8 cellular contexts compared by ENCODE assay signal in genomic region chr3:71057526-71057894, GRCh38.
A peak's percentile ranks its signal among the peaks of the same experiment; 100 is the strongest.
DNase-seq lines count a peak whose midpoint lies in the region; ATAC-seq and TF ChIP-seq lines count a peak whose summit lies in the region.

No MANE protein-coding gene starts in this region.

- no peaks in the 10 kb centered on the region for H3K9me3 ChIP-seq in psoas muscle

- H3K27ac Mint-ChIP-seq in chondrocyte (ENCODE audit: unreplicated experiment): peak overlapping the region; percentile 80
- peak overlapping the region; percentile 70 to 76 for H3K27ac Mint-ChIP-seq in natural killer cell treated with Interleukin-12 subunit alpha and Interleukin-12 subunit beta and Interleukin-15 and Interleukin-18, amount 100 ng/mL, for 72 hours

- H3K27me3 Mint-ChIP-seq in chondrocyte (ENCODE audit: low read depth): no peaks in the 10 kb centered on the region
- no peaks in the 10 kb centered on the region for H3K27me3 Mint-ChIP-seq in natural killer cell treated with Interleukin-12 subunit alpha and Interleukin-12 subunit beta and Interleukin-15 and Interleukin-18, amount 100 ng/mL, for 72 hours

- TF ChIP-seq CTCF in chondrocyte (IDR thresholded peaks at IDR 0.05) (no peak), psoas muscle (IDR thresholded peaks at IDR 0.05) (no peak)

- peaks cover 100% of the 10 kb centered on the region for H3K4me1 Mint-ChIP-seq in chondrocyte (ENCODE audit: low read depth)
- H3K4me1 Mint-ChIP-seq in natural killer cell treated with Interleukin-12 subunit alpha and Interleukin-12 subunit beta and Interleukin-15 and Interleukin-18, amount 100 ng/mL, for 72 hours (ENCODE audit: low read depth in 2 of 2): peaks cover 49 to 54% of the 10 kb centered on the region in 2 donors

- no peaks in the 10 kb centered on the region for H3K27me3 ChIP-seq in psoas muscle (ENCODE audit: insufficient read depth in 3 of 3, low read length in 2 of 3)

- no peak overlapping the region for H3K27ac ChIP-seq in psoas muscle

- intact Hi-C loops in psoas muscle (cut with DNase I): no loop called here

- H3K9me3 Mint-ChIP-seq in chondrocyte (ENCODE audit: low read depth): no peaks in the 10 kb centered on the region
- no peaks in the 10 kb centered on the region for H3K9me3 Mint-ChIP-seq in natural killer cell treated with Interleukin-12 subunit alpha and Interleukin-12 subunit beta and Interleukin-15 and Interleukin-18, amount 100 ng/mL, for 72 hours

- 61 to 68% (median 66%) methylated on average over 4 of the region's 4 CpGs for WGBS in psoas muscle, 3 donors

- peaks cover 13% of the 10 kb centered on the region for H3K36me3 Mint-ChIP-seq in chondrocyte (ENCODE audit: low read depth)
- no peaks in the 10 kb centered on the region for H3K36me3 Mint-ChIP-seq in natural killer cell treated with Interleukin-12 subunit alpha and Interleukin-12 subunit beta and Interleukin-15 and Interleukin-18, amount 100 ng/mL, for 72 hours

- peaks cover 60% of the 10 kb centered on the region for H3K4me1 ChIP-seq in psoas muscle

- no peaks in the 10 kb centered on the region for H3K36me3 ChIP-seq in psoas muscle (ENCODE audit: insufficient read depth in 1 of 2, low read depth in 1 of 2)

- ATAC-seq in natural killer cell treated with Interleukin-12 subunit alpha and Interleukin-12 subunit beta and Interleukin-15 and Interleukin-18, amount 100 ng/mL, for 72 hours: peak in 1 of 2 donors; percentile 67
- ATAC-seq in HG02981 (IDR thresholded peaks at IDR 0.05; ENCODE audit: unreplicated experiment) (no peak), psoas muscle (no peak)

- peak; percentile 64 for DNase-seq in COLO668 (lab: John Stamatoyannopoulos, UW; ENCODE audit: unreplicated experiment)
- peak; percentile 29 for DNase-seq in NCI-H146 treated with DMSO at 0.1 percent for 48 hours (lab: John Stamatoyannopoulos, UW; ENCODE audit: unreplicated experiment)
- DNase-seq in chondrocyte (ENCODE audit: low spot score): no peak
- DNase-seq in natural killer cell treated with Interleukin-12 subunit alpha and Interleukin-12 subunit beta and Interleukin-15 and Interleukin-18, amount 100 ng/mL, for 72 hours (ENCODE audit: low spot score): no peak
- no peak for DNase-seq in mesenteric fat pad (ENCODE audit: low spot score)
- DNase-seq in psoas muscle: no peak
- DNase-seq in cerebellar cortex (ENCODE audit: low spot score): no peak

- H3K4me3 Mint-ChIP-seq in chondrocyte (ENCODE audit: unreplicated experiment): peak overlapping the region; percentile 52
- peak overlapping the region; percentile 58 for H3K4me3 Mint-ChIP-seq in natural killer cell treated with Interleukin-12 subunit alpha and Interleukin-12 subunit beta and Interleukin-15 and Interleukin-18, amount 100 ng/mL, for 72 hours

- no peak overlapping the region for H3K4me3 ChIP-seq in psoas muscle

Comparison
In these comparisons a context has a peak if more than half of its experiments do, and no peak if none do; other contexts are left out.
1. DNase-seq: peak in COLO668 (single experiment) and NCI-H146 treated with DMSO at 0.1 percent for 48 hours (single experiment); none in chondrocyte (single experiment), natural killer cell treated with Interleukin-12 subunit alpha and Interleukin-12 subunit beta and Interleukin-15 and Interleukin-18, amount 100 ng/mL, for 72 hours (single experiment), mesenteric fat pad (single experiment), psoas muscle (0 of 2) and cerebellar cortex (single experiment).